Comparison of ENCODE assay signal across 14 cellular contexts in genomic region chr19:7699003-7699402, GRCh38. TPM values are rescaled to one million over a fixed set of nuclear protein-coding genes. Genes with fewer than 3 reads are reported as not detected.
A peak's percentile ranks its signal among the peaks of the same experiment; 100 is the strongest.
DNase-seq lines count a peak whose midpoint lies in the region; ATAC-seq and TF ChIP-seq lines count a peak whose summit lies in the region.
"Had no signal": no experiment of that assay in that cellular context is flagged by ENCODE, and none has a peak within 500 bp of the region (broad histone marks: within the 10 kb centered on the region; RNA-seq: fewer than 3 reads in every experiment).

No MANE protein-coding gene starts in this region.

- no peak for DNase-seq in activated T-cell treated with anti-CD3 and anti-CD28 coated beads, Interleukin-2, amount 50 U/mL, for 4 hours
- DNase-seq in activated T-cell treated with anti-CD3 and anti-CD28 coated beads, Interleukin-2, amount 50 U/mL, for 1 hour = no peak
- DNase-seq in T-helper 17 cell (no peak), spleen (peak; percentile 61), hepatic stellate cell (ENCODE audit: low spot score) (no peak)
- DNase-seq: activated CD4-positive, alpha-beta T cell treated with anti-CD3 and anti-CD28 coated beads, Interleukin-2, amount 50 U/mL, for 1 hour; CD8-positive, alpha-beta memory T cell; GOT3; hippocampal formation; Kasumi-1 had no signal

- H3K4me1 ChIP-seq in spleen = peaks cover 6 to 95% (median 41%) of the 10 kb centered on the region in 6 donors
- H3K4me1 ChIP-seq: right atrium auricular region had no signal

- no peaks in the 10 kb centered on the region for H3K9me3 Mint-ChIP-seq in activated T-cell treated with anti-CD3 and anti-CD28 coated beads, Interleukin-2, amount 50 U/mL, for 4 hours
- H3K9me3 Mint-ChIP-seq: CD8-positive, alpha-beta memory T cell had no signal

- H3K36me3 Mint-ChIP-seq in activated T-cell treated with anti-CD3 and anti-CD28 coated beads, Interleukin-2, amount 50 U/mL, for 4 hours (ENCODE audit: insufficient read depth) = no peaks in the 10 kb centered on the region
- H3K36me3 Mint-ChIP-seq in T-helper 17 cell (ENCODE audit: low read depth) = peaks cover 2% of the 10 kb centered on the region
- H3K36me3 Mint-ChIP-seq: CD8-positive, alpha-beta memory T cell had no signal

- intact Hi-C loops in spleen (cut with DNase I; ENCODE audit: low total_unique reads) = no loop called here

- H3K27me3 ChIP-seq in spleen (replicated peaks in 1 of 7) = peaks cover 0 to 25% (median 0%) of the 10 kb centered on the region in 7 donors
- H3K27me3 ChIP-seq: right atrium auricular region had no signal

- H3K9me3 ChIP-seq in T-helper 17 cell (ENCODE audit: control insufficient read depth, low read length, poor library complexity, severe bottlenecking) (no peaks in the 10 kb centered on the region), spleen (no peaks in the 10 kb centered on the region)
- H3K9me3 ChIP-seq: right atrium auricular region had no signal

- no peak for TF ChIP-seq POLR2A in spleen (IDR thresholded peaks at IDR 0.05)

- H3K27ac Mint-ChIP-seq in T-helper 17 cell = peak overlapping the region; percentile 57

- peaks cover 9% of the 10 kb centered on the region for H3K27me3 Mint-ChIP-seq in activated T-cell treated with anti-CD3 and anti-CD28 coated beads, Interleukin-2, amount 50 U/mL, for 4 hours (ENCODE audit: low read depth)
- H3K27me3 Mint-ChIP-seq in T-helper 17 cell = peaks cover 17% of the 10 kb centered on the region

- H3K36me3 ChIP-seq in spleen = peaks cover 0 to 8% (median 0%) of the 10 kb centered on the region in 6 donors
- H3K36me3 ChIP-seq: right atrium auricular region had no signal

- ATAC-seq in activated T-cell treated with anti-CD3 and anti-CD28 coated beads, Interleukin-2, amount 50 U/mL, for 4 hours = no peak
- ATAC-seq in T-helper 17 cell (no peak), GM19455 (IDR thresholded peaks at IDR 0.05; ENCODE audit: unreplicated experiment) (no peak)

- H3K4me3 ChIP-seq in spleen = peak overlapping the region in 1 of 8 donors; percentile 59
- H3K4me3 ChIP-seq: right atrium auricular region had no signal

- H3K4me1 Mint-ChIP-seq in activated T-cell treated with anti-CD3 and anti-CD28 coated beads, Interleukin-2, amount 50 U/mL, for 4 hours (ENCODE audit: low read depth) = peaks cover 32% of the 10 kb centered on the region
- H3K4me1 Mint-ChIP-seq in T-helper 17 cell = peaks cover 16% of the 10 kb centered on the region

- peak overlapping the region in 3 of 8 donors; percentile 19 to 88 (median 87) for H3K27ac ChIP-seq in spleen
- H3K27ac ChIP-seq: right atrium auricular region had no signal

- H3K4me3 Mint-ChIP-seq in activated T-cell treated with anti-CD3 and anti-CD28 coated beads, Interleukin-2, amount 50 U/mL, for 4 hours = peak overlapping the region; percentile 76
- H3K4me3 Mint-ChIP-seq in T-helper 17 cell = no peak overlapping the region
- H3K4me3 Mint-ChIP-seq: CD8-positive, alpha-beta memory T cell had no signal

- WGBS in spleen, 5 donors = 38 to 60% (median 39%) methylated on average over 2 of the region's 2 CpGs

- no peak for TF ChIP-seq CTCF in spleen (IDR thresholded peaks at IDR 0.05 in 8 of 11, conservative IDR thresholded peaks at IDR 0.05 in 3 of 11)

RNA-seq across cellular contexts. Expression of gene FCER2, which starts 2.9 kb away (rescaled TPM):
- total RNA-seq in activated T-cell treated with anti-CD3 and anti-CD28 coated beads, Interleukin-2, amount 50 U/mL, for 4 hours = 10 to 100 TPM in 2 of 3 donors, 1 to 10 TPM in 1; 6.9 to 52.7 (median 20.5) TPM
- total RNA-seq in T-helper 17 cell (1 to 10 TPM in 1 of 2 donors, not detected in 1; 7.0 TPM), spleen (100 to 1,000 TPM in 1 of 7 donors, 10 to 100 TPM in 6; 26.4 to 121 (median 47.0) TPM)
- polyA plus RNA-seq in spleen = 100 to 1,000 TPM in 2 of 3 donors, 10 to 100 TPM in 1; 48.0 to 108 (median 105) TPM
- total RNA-seq: astrocyte, kidney epithelial cell, right atrium auricular region had no signal
- polyA plus RNA-seq: CD8-positive, alpha-beta memory T cell had no signal

RNA-seq across cellular contexts. Expression of gene TRAPPC5, which starts 18.4 kb away (rescaled TPM):
- total RNA-seq in activated T-cell treated with anti-CD3 and anti-CD28 coated beads, Interleukin-2, amount 50 U/mL, for 4 hours = 100 to 1,000 TPM in 1 of 3 donors, 10 to 100 TPM in 2; 81.3 to 112 (median 89.8) TPM
- total RNA-seq in T-helper 17 cell (10 to 100 TPM; 55.5 to 69.8 TPM), spleen (10 to 100 TPM; 47.2 to 88.5 (median 77.4) TPM)
- 100 to 1,000 TPM in 2 of 3 donors, 10 to 100 TPM in 1; 94.3 to 159 (median 128) TPM for polyA plus RNA-seq in spleen

RNA-seq across cellular contexts. Expression of gene MCEMP1, which starts 22.1 kb away (rescaled TPM):
- not detected for total RNA-seq in activated T-cell treated with anti-CD3 and anti-CD28 coated beads, Interleukin-2, amount 50 U/mL, for 4 hours
- total RNA-seq in T-helper 17 cell (under 1 TPM; 0.52 to 0.68 TPM), spleen (10 to 100 TPM; 12.9 to 95.6 (median 28.7) TPM)
- 10 to 100 TPM in 2 of 3 donors, 1 to 10 TPM in 1; 3.9 to 23.7 (median 11.7) TPM for polyA plus RNA-seq in spleen
- total RNA-seq: astrocyte; CD8-positive, alpha-beta memory T cell; kidney epithelial cell had no signal
- polyA plus RNA-seq: CD8-positive, alpha-beta memory T cell had no signal

RNA-seq across cellular contexts. Expression of gene RETN, which starts 30.2 kb away (rescaled TPM):
- not detected for total RNA-seq in activated T-cell treated with anti-CD3 and anti-CD28 coated beads, Interleukin-2, amount 50 U/mL, for 4 hours
- not detected for total RNA-seq in T-helper 17 cell
- total RNA-seq in spleen = 10 to 100 TPM in 4 of 7 donors, 1 to 10 TPM in 3; 5.4 to 44.0 (median 12.4) TPM
- 10 to 100 TPM; 26.0 to 60.6 (median 51.1) TPM for polyA plus RNA-seq in spleen
- total RNA-seq: astrocyte; CD8-positive, alpha-beta memory T cell; right atrium auricular region had no signal

RNA-seq across cellular contexts. Expression of gene CLEC4G, which starts 32.9 kb away (rescaled TPM):
- total RNA-seq in activated T-cell treated with anti-CD3 and anti-CD28 coated beads, Interleukin-2, amount 50 U/mL, for 4 hours = not detected
- not detected for total RNA-seq in T-helper 17 cell
- 1 to 10 TPM in 3 of 7 donors, under 1 TPM in 3, not detected in 1; 0.34 to 4.0 (median 0.88) TPM for total RNA-seq in spleen
- polyA plus RNA-seq in spleen = 1 to 10 TPM in 2 of 3 donors, under 1 TPM in 1; 0.50 to 1.3 (median 1.0) TPM
- total RNA-seq: astrocyte; CD8-positive, alpha-beta memory T cell; kidney epithelial cell had no signal
- polyA plus RNA-seq: CD8-positive, alpha-beta memory T cell had no signal

Comparison
In these comparisons a context has a peak if more than half of its experiments do, and no peak if none do; other contexts are left out.
1. RNA of gene MCEMP1, which starts 22.1 kb away (total RNA-seq): 12.9 to 95.6 TPM in spleen; 0.52 to 0.68 TPM in T-helper 17 cell and not detected in activated T-cell treated with anti-CD3 and anti-CD28 coated beads, Interleukin-2, amount 50 U/mL, for 4 hours; every median in the first group is over 4 times any median in the second.